8 cellular contexts compared by ENCODE assay signal in the genomic region with DNA sequence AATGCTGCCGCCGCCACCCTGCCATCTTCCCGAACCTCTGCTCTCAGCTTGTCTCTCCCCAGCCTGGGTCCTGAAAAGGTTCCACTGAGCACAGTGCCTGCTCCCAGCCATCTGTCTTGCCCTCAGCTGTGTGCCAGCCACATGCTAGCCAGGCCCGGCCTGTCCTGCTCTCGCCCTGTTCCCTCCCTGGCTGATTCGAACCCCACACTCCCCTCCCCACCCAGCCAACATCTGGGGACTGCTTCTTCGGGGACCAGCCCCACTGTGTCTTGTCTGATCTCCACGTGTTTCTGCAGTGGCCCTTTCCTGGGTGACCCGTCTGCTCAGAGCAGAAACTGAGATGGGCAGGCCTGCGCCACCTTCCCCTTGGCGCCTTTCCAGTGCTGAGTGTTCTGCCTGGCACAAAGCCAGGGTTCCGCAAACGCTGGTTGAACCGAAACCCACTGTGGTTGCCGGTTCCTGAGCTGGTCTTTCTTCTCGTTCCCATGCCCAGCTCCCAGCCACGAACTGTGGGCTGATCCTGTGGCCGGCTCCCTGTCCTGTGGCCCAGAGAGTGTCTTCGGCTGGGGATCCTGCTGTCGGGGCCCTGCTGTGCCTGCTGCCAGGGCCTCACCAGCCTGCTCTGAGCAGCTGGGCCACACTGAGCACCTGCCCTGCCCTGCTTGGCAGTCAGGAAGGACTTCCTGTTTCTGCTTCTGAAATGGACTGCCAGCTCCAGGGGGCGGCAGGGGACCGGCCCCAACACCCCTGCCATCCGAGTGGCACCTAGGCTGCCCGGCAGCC.
A peak's percentile ranks its signal among the peaks of the same experiment; 100 is the strongest.
DNase-seq lines count a peak whose midpoint lies in the region; ATAC-seq and TF ChIP-seq lines count a peak whose summit lies in the region.

No MANE protein-coding gene starts in this region.

- peaks cover 4% of the 10 kb centered on the region; the same call in 1 of the 2 replicates for H3K27me3 ChIP-seq in IMR-90 (ENCODE audit: control insufficient read depth, insufficient read depth, low read length)
- no peaks in the 10 kb centered on the region for H3K27me3 ChIP-seq in SU-DHL-6 (ENCODE audit: low read length)
- no peaks in the 10 kb centered on the region for H3K27me3 ChIP-seq in kidney epithelial cell (ENCODE audit: control insufficient read depth, insufficient read depth, low read length)
- peaks cover 24% of the 10 kb centered on the region; the same call in 1 of the 2 replicates for H3K27me3 ChIP-seq in PC-9 (ENCODE audit: insufficient read depth, low read depth)

- H3K9me2 ChIP-seq in SU-DHL-6 (replicated peaks; ENCODE audit: insufficient read depth, low read length) (no peaks in the 10 kb centered on the region), PC-9 (ENCODE audit: insufficient read depth) (no peaks in the 10 kb centered on the region)

- no peak overlapping the region for H2BK15ac ChIP-seq in IMR-90 (ENCODE audit: low read depth, low read length)

- no peak overlapping the region for H4K5ac ChIP-seq in IMR-90 (ENCODE audit: low read depth, low read length)

- no peaks in the 10 kb centered on the region for H4K20me1 ChIP-seq in IMR-90 (ENCODE audit: insufficient read depth, low read length)
- no peaks in the 10 kb centered on the region for H4K20me1 ChIP-seq in SU-DHL-6 (ENCODE audit: low read depth, low read length)
- no peaks in the 10 kb centered on the region for H4K20me1 ChIP-seq in PC-9 (ENCODE audit: insufficient read depth)

- no peak overlapping the region for H3K4ac ChIP-seq in IMR-90 (ENCODE audit: low read depth, low read length)

- H3K9me3 Mint-ChIP-seq in activated naive CD4-positive, alpha-beta T cell treated with anti-CD3 and anti-CD28 coated beads, Interleukin-2, amount 50 U/mL, for 72 hours = no peaks in the 10 kb centered on the region

- TF ChIP-seq POLR2A in IMR-90 (IDR thresholded peaks at IDR 0.05; ENCODE audit: low read depth, low read length) = no peak

- peak overlapping the region; percentile 44 for H2AFZ ChIP-seq in IMR-90 (replicated peaks; ENCODE audit: low read length, poor library complexity)
- no peak overlapping the region for H2AFZ ChIP-seq in SU-DHL-6 (ENCODE audit: low read depth, low read length, severe bottlenecking)
- no peak overlapping the region for H2AFZ ChIP-seq in PC-9

- H3K4me3 ChIP-seq in IMR-90 (ENCODE audit: insufficient read depth, low read depth, low read length) (no peak overlapping the region), SU-DHL-6 (ENCODE audit: insufficient read depth, low read length, poor library complexity, severe bottlenecking) (no peak overlapping the region), kidney epithelial cell (ENCODE audit: low read depth, low read length) (no peak overlapping the region), PC-9 (no peak overlapping the region)

- H3K18ac ChIP-seq in IMR-90 (ENCODE audit: low read depth, low read length) = no peak overlapping the region

- no peak overlapping the region for H4K8ac ChIP-seq in IMR-90 (ENCODE audit: low read depth in 2 of 2, low read length in 2 of 2)

- H3K9me1 ChIP-seq in IMR-90 (ENCODE audit: insufficient read depth, low read length) = no peaks in the 10 kb centered on the region

- no peak overlapping the region for H2BK5ac ChIP-seq in IMR-90 (ENCODE audit: low read depth, low read length, poor library complexity, severe bottlenecking)

- no peak overlapping the region for H3K14ac ChIP-seq in IMR-90 (replicated peaks; ENCODE audit: low read depth, low read length)

- H3K4me2 ChIP-seq in IMR-90 (ENCODE audit: low read depth, low read length) (no peak overlapping the region), SU-DHL-6 (ENCODE audit: low read depth, low read length, poor library complexity, severe bottlenecking) (peak overlapping the region; percentile 55), PC-9 (no peak overlapping the region)

- BruUV-seq in IMR-90 (replicated peaks; lab: Mats Ljungman, UMichigan) (no TSS peak), PC-9 (replicated peaks; lab: Mats Ljungman, UMichigan) (no TSS peak)

- H3F3A ChIP-seq in SU-DHL-6 (ENCODE audit: insufficient read depth) (peaks cover 43% of the 10 kb centered on the region), PC-9 (ENCODE audit: insufficient read depth, low read depth) (no peaks in the 10 kb centered on the region)

- no peak overlapping the region for H2BK20ac ChIP-seq in IMR-90 (ENCODE audit: low read depth, low read length)

- H3K9me3 ChIP-seq in IMR-90 (ENCODE audit: control insufficient read depth, insufficient read depth, low read length) = no peaks in the 10 kb centered on the region
- H3K9me3 ChIP-seq in SU-DHL-6 (ENCODE audit: insufficient read depth, low read length) = no peaks in the 10 kb centered on the region
- no peaks in the 10 kb centered on the region for H3K9me3 ChIP-seq in PC-9 (ENCODE audit: insufficient read depth, low read depth)

- H3K27ac ChIP-seq in IMR-90 (ENCODE audit: insufficient read depth, low read length) (no peak overlapping the region), SU-DHL-6 (ENCODE audit: low read depth, low read length) (peak overlapping the region; percentile 96), PC-9 (no peak overlapping the region)

- no peak overlapping the region for H2AK5ac ChIP-seq in IMR-90 (ENCODE audit: low read depth, low read length)

- POLR2A ChIA-PET in IMR-90 (lab: Charles Lee; ENCODE audit: unreplicated experiment) (no interaction called here), PC-9 (lab: Charles Lee; ENCODE audit: unreplicated experiment) (no interaction called here)

- H3K27ac Mint-ChIP-seq in activated naive CD4-positive, alpha-beta T cell treated with anti-CD3 and anti-CD28 coated beads, Interleukin-2, amount 50 U/mL, for 72 hours = peak overlapping the region; percentile 82 to 94

- H3K36me3 ChIP-seq in IMR-90 (ENCODE audit: control insufficient read depth, insufficient read depth, low read length) (no peaks in the 10 kb centered on the region), SU-DHL-6 (ENCODE audit: low read length) (no peaks in the 10 kb centered on the region), kidney epithelial cell (ENCODE audit: control insufficient read depth, insufficient read depth, low read length) (no peaks in the 10 kb centered on the region), PC-9 (ENCODE audit: low read depth) (no peaks in the 10 kb centered on the region)

- no peak overlapping the region for H3K9ac ChIP-seq in IMR-90 (ENCODE audit: low read depth, low read length)
- peak overlapping the region; percentile 53 for H3K9ac ChIP-seq in SU-DHL-6 (ENCODE audit: low read length)

- intact Hi-C loops in IMR-90 (cut with micrococcal nuclease) (no loop called here), PC-9 (cut with micrococcal nuclease; ENCODE audit: unreplicated experiment) (no loop called here)

- peak; percentile 71 for DNase-seq in GF-D8 (lab: John Stamatoyannopoulos, UW)
- DNase-seq in IMR-90 = no peak
- peak; percentile 74 to 88 for DNase-seq in activated naive CD4-positive, alpha-beta T cell treated with anti-CD3 and anti-CD28 coated beads, Interleukin-2, amount 50 U/mL, for 72 hours (ENCODE audit: low spot score in 2 of 2)
- peak; percentile 2 for DNase-seq in kidney epithelial cell (ENCODE audit: low read depth)
- DNase-seq in stimulated activated CD4-positive, alpha-beta T cell treated with anti-CD3 and anti-CD28 coated beads, Interleukin-4, amount 100 ng/mL, for 1 hour = peak; percentile 68
- no peak for DNase-seq in PC-9

- no peak for TF ChIP-seq RAD21 in IMR-90 (IDR thresholded peaks at IDR 0.05; ENCODE audit: low read length)

- no peak for TF ChIP-seq CTCF in IMR-90 (conservative IDR thresholded peaks at IDR 0.05; ENCODE audit: low read depth, low read length)
- TF ChIP-seq CTCF in SU-DHL-6 (IDR thresholded peaks at IDR 0.05; ENCODE audit: insufficient read depth, low read length, poor library complexity, severe bottlenecking) = no peak
- TF ChIP-seq CTCF in kidney epithelial cell (IDR thresholded peaks at IDR 0.05; ENCODE audit: insufficient read depth, low read length, poor library complexity, severe bottlenecking) = no peak
- TF ChIP-seq CTCF in PC-9 (conservative IDR thresholded peaks at IDR 0.05) = no peak

- H2AK9ac ChIP-seq in IMR-90 (replicated peaks; ENCODE audit: low read depth, low read length, poor library complexity) = no peak overlapping the region

- no peak overlapping the region for H3K23ac ChIP-seq in IMR-90 (ENCODE audit: low read depth, low read length)

- H3K36me3 Mint-ChIP-seq in activated naive CD4-positive, alpha-beta T cell treated with anti-CD3 and anti-CD28 coated beads, Interleukin-2, amount 50 U/mL, for 72 hours = no peaks in the 10 kb centered on the region

- dilution Hi-C loops in IMR-90 (cut with HindIII; ENCODE audit: low sequenced_read_pairs, unreplicated experiment) = no loop called here

- no peaks in the 10 kb centered on the region for H3K79me2 ChIP-seq in SU-DHL-6 (ENCODE audit: insufficient read depth, low read length)
- no peaks in the 10 kb centered on the region for H3K79me2 ChIP-seq in PC-9 (ENCODE audit: low read depth)

- in situ Hi-C loops in IMR-90 (cut with MboI; ENCODE audit: low sequenced_read_pairs) = no loop called here

- CTCF ChIA-PET in IMR-90 (lab: Yijun Ruan, JAX) = no interaction called here
- CTCF ChIA-PET in PC-9 (lab: Charles Lee) = no interaction called here

- H3K56ac ChIP-seq in IMR-90 (ENCODE audit: extremely low read depth, insufficient read depth, low read length) = no peak overlapping the region

- ATAC-seq in IMR-90 (ENCODE audit: low read depth) (no peak), HG02938 (IDR thresholded peaks at IDR 0.05; ENCODE audit: unreplicated experiment) (no peak)
- ATAC-seq in activated naive CD4-positive, alpha-beta T cell treated with anti-CD3 and anti-CD28 coated beads, Interleukin-2, amount 50 U/mL, for 72 hours = peak; percentile 61 to 77

- no peak overlapping the region for H2BK120ac ChIP-seq in IMR-90 (ENCODE audit: low read depth, low read length)

- whole genome bisulfite sequencing in IMR-90 (ENCODE audit: extremely low coverage in 2 of 2, insufficient read length in 1 of 2), 2 experiments = 62% methylated on average over 9 of the region's 24 CpGs; no CpG with 5 or more reads in 1 of the 2 experiments

- H4K91ac ChIP-seq in IMR-90 (ENCODE audit: insufficient read depth, low read depth, low read length) = no peak overlapping the region

- H3K79me1 ChIP-seq in IMR-90 (ENCODE audit: low read depth in 1 of 2, low read length in 2 of 2) = no peaks in the 10 kb centered on the region

- H3K4me1 ChIP-seq in IMR-90 (ENCODE audit: control insufficient read depth, insufficient read depth, low read length) (no peaks in the 10 kb centered on the region), PC-9 (replicated peaks; ENCODE audit: insufficient read depth) (no peaks in the 10 kb centered on the region)

TF ChIP-seq in IMR-90, 13 proteins besides CTCF, POLR2A, EP300 and RAD21:
- TF ChIP-seq MXI1 (IDR thresholded peaks at IDR 0.05; ENCODE audit: borderline replicate concordance, low read depth, low read length) (no peak), RFX5 (IDR thresholded peaks at IDR 0.05; ENCODE audit: low read depth, low read length) (no peak)

Comparison
In these comparisons a context has a peak if more than half of its experiments do, and no peak if none do; other contexts are left out.
1. DNase-seq: peak in GF-D8 (single experiment), activated naive CD4-positive, alpha-beta T cell treated with anti-CD3 and anti-CD28 coated beads, Interleukin-2, amount 50 U/mL, for 72 hours (2 of 2), kidney epithelial cell (single experiment) and stimulated activated CD4-positive, alpha-beta T cell treated with anti-CD3 and anti-CD28 coated beads, Interleukin-4, amount 100 ng/mL, for 1 hour (single experiment); none in IMR-90 (single experiment) and PC-9 (0 of 2).
2. ATAC-seq: peak in activated naive CD4-positive, alpha-beta T cell treated with anti-CD3 and anti-CD28 coated beads, Interleukin-2, amount 50 U/mL, for 72 hours (2 of 2); none in IMR-90 (single experiment) and HG02938 (single experiment).